In the genomic region with DNA sequence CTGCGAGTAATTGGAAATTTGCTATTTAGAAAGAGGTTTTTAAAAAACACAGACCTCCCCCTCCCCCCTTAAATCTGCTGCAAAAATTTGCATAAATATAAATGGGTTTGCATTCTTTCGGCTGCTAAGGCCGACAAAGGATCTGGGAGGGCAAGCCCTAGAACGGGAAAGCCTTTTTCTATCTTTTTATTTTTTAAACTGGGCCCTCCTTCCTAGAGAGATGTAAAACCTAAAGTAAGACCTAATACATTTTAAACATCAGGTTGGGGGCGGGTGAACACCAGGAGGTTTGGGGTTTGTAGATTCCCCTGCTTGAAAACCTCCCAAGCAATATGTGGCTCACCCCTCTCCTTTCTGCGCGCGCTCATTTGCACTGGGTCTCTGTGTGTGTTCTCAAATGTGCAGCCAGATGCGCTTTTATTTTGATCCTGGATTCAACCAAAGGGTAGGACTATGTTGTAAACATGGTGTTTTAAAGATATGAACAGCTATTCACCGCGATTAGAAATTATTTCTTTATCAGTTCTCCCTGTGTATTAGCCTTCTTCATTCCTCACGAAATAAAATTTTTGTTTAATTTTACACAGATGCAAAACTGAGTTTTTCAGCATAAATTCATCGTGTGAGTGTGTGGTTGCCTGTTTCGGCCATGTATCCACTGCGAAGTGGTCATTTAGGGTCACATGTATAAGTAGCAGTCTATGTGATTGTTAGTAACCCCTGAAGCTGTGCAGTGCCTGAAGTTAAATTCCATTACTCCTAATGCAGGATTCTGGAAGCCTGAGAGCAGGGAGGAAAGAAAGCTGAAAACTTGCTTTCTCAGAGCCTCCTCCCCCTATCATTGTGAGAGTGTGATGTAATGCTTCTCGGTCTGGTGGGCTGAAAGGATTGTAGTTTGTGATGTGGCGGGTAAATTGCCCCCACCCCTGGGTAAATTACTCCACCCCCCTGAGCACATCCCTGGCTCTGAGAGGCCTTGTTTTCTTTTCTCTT, we compare ENCODE assay signal across 8 cellular contexts. TPM values are rescaled to one million over a fixed set of nuclear protein-coding genes. Genes with fewer than 3 reads are reported as not detected.
A peak's percentile ranks its signal among the peaks of the same experiment; 100 is the strongest.
DNase-seq lines count a peak whose midpoint lies in the region; ATAC-seq, FAIRE-seq and TF ChIP-seq lines count a peak whose summit lies in the region.

No MANE protein-coding gene starts in this region.

- no peaks in the 10 kb centered on the region for H3K36me3 ChIP-seq in BJ (ENCODE audit: control insufficient read depth, insufficient read depth, low read length)
- H3K36me3 ChIP-seq in HCT116 (ENCODE audit: control insufficient read depth in 1 of 2, insufficient read depth in 2 of 2, low read length in 2 of 2): no peaks in the 10 kb centered on the region
- no peaks in the 10 kb centered on the region for H3K36me3 ChIP-seq in GM12878 (ENCODE audit: control insufficient read depth in 2 of 2, insufficient read depth in 2 of 2, low read length in 1 of 2)
- H3K36me3 ChIP-seq in sigmoid colon: no peaks in the 10 kb centered on the region

- H2AFZ ChIP-seq in HCT116 (ENCODE audit: low read depth, low read length, poor library complexity, severe bottlenecking): no peak overlapping the region
- no peak overlapping the region; the same call in none of the 2 replicates for H2AFZ ChIP-seq in GM12878 (ENCODE audit: control insufficient read depth, low read depth, low read length)

- H4K20me1 ChIP-seq in HCT116 (ENCODE audit: insufficient read depth): no peaks in the 10 kb centered on the region
- H4K20me1 ChIP-seq in GM12878 (ENCODE audit: control insufficient read depth, insufficient read depth): no peaks in the 10 kb centered on the region

- H3K27me3 ChIP-seq in BJ (ENCODE audit: control insufficient read depth, insufficient read depth, low read length) (no peaks in the 10 kb centered on the region), HCT116 (ENCODE audit: insufficient read depth, low read length) (no peaks in the 10 kb centered on the region), GM12878 (replicated peaks in 1 of 2; ENCODE audit: control insufficient read depth in 2 of 2, insufficient read depth in 2 of 2, low read length in 1 of 2) (no peaks in the 10 kb centered on the region), sigmoid colon (no peaks in the 10 kb centered on the region)

- in situ Hi-C loops in GM12878 (cut with MboI): no loop called here

- H3K9ac ChIP-seq in HCT116 (ENCODE audit: low read length) (peak overlapping the region; percentile 87), GM12878 (ENCODE audit: control insufficient read depth, insufficient read depth, low read length) (peak overlapping the region; percentile 77)

- peaks cover 20 to 34% of the 10 kb centered on the region in 2 experiments for H3K4me1 ChIP-seq in HCT116 (ENCODE audit: control insufficient read depth in 1 of 2, insufficient read depth in 2 of 2, low read length in 2 of 2)
- H3K4me1 ChIP-seq in GM12878 (ENCODE audit: control insufficient read depth, insufficient read depth, low read length): peaks cover 9% of the 10 kb centered on the region
- peaks cover 0 to 73% (median 67%) of the 10 kb centered on the region in 4 donors for H3K4me1 ChIP-seq in sigmoid colon

- CTCF ChIA-PET in BJ (lab: Yijun Ruan, JAX): interaction anchor here (1.2 kb wide), 1 partner anchor 649 kb away, joined by 3 read pairs; no protein-coding TSS in a partner anchor
- CTCF ChIA-PET in HCT116 (lab: Charles Lee): no interaction called here
- CTCF ChIA-PET in GM12878 (lab: Yijun Ruan, JAX): interaction anchor here (0.9 to 3.8 kb wide), 7 partner anchors 9 to 168 kb away, joined by 3 to 26 read pairs (median 4); partner anchors contain the start of gene ADSL

- WGBS in GM12878 (ENCODE audit: insufficient coverage, insufficient replicate concordance, low lambda C conversion rate, missing lambda C conversion rate): under 1% methylated on average over 17 of the region's 17 CpGs
- 0 to 1% methylated on average over 17 of the region's 17 CpGs for WGBS in sigmoid colon, 2 donors

- H3K79me2 ChIP-seq in HCT116 (ENCODE audit: insufficient read depth, low read length) (peaks cover 58% of the 10 kb centered on the region), GM12878 (ENCODE audit: control insufficient read depth, insufficient read depth, low read length) (peaks cover 53% of the 10 kb centered on the region)

- SMC1A ChIA-PET in GM12878 (lab: Charles Lee; ENCODE audit: uncharacterized antibody, unreplicated experiment): interaction anchor here (1.0 to 5.4 kb wide), 17 partner anchors 9 to 355 kb away, joined by 3 to 43 read pairs (median 5); partner anchors contain the start of gene ADSL

- intact Hi-C loops in HCT116 (cut with micrococcal nuclease): no loop called here
- intact Hi-C loops in GM12878 (cut with micrococcal nuclease; ENCODE audit: unreplicated experiment): loop anchor here (2.0 kb wide), 1 partner anchor 134 kb away; no protein-coding TSS in a partner anchor
- intact Hi-C loops in sigmoid colon (cut with DNase I): loop anchor here (5.0 to 10.0 kb wide), 4 partner anchors 44 to 646 kb away; partner anchors contain the start of gene RPS19BP1

- no peak for TF ChIP-seq RAD21 in HCT116 (IDR thresholded peaks at IDR 0.05; ENCODE audit: low read depth)
- no peak for TF ChIP-seq RAD21 in GM12878 (IDR thresholded peaks at IDR 0.05; ENCODE audit: insufficient read depth, low read depth, low read length)

- DNase-seq in BJ (ENCODE audit: low read depth) (no peak), HCT116 (ENCODE audit: low read depth, low spot score) (no peak), RCC 7860 (ENCODE audit: low spot score) (peak; percentile 50), GM12878 (ENCODE audit: low read depth, low spot score) (no peak), sigmoid colon (no peak)

- no peaks in the 10 kb centered on the region for H3K9me2 ChIP-seq in HCT116 (ENCODE audit: insufficient read depth)

- FAIRE-seq in RCC 7860 (lab: Jason Lieb, UNC) (peak; percentile 55), GM12878 (lab: Jason Lieb, UNC) (peak; percentile 73)

- RAD21 ChIA-PET in HCT116 (lab: Charles Lee; ENCODE audit: low non-redundant PET in 1 of 2, low total read pairs in 2 of 2, uncharacterized antibody in 2 of 2, unreplicated experiment in 2 of 2) (no interaction called here), GM12878 (lab: Charles Lee; ENCODE audit: unreplicated experiment) (interaction anchor here (0.6 to 5.0 kb wide), 12 partner anchors 14 to 720 kb away, joined by 3 to 45 read pairs (median 4); partner anchors contain the start of gene ADSL)

- BruUV-seq in HCT116 (replicated peaks; lab: Mats Ljungman, UMichigan) (no TSS peak), GM12878 (replicated peaks; lab: Mats Ljungman, UMichigan) (no TSS peak)

- TF ChIP-seq CTCF in BJ (IDR thresholded peaks at IDR 0.05; ENCODE audit: insufficient read depth, low read depth, low read length): no peak
- no peak for TF ChIP-seq CTCF in HCT116 (IDR thresholded peaks at IDR 0.05 in 2 of 3, conservative IDR thresholded peaks at IDR 0.05 in 1 of 3; ENCODE audit: borderline replicate concordance in 1 of 3, insufficient read depth in 1 of 3, low read depth in 2 of 3, low read length in 2 of 3)
- TF ChIP-seq CTCF in GM12878 (IDR thresholded peaks at IDR 0.05 in 2 of 3, conservative IDR thresholded peaks at IDR 0.05 in 1 of 3; ENCODE audit: control insufficient read depth in 2 of 3, extremely low read depth in 1 of 3, insufficient read depth in 1 of 3, low read depth in 3 of 3, low read length in 3 of 3): no peak
- TF ChIP-seq CTCF in sigmoid colon (IDR thresholded peaks at IDR 0.05): no peak

- POLR2A ChIA-PET in BJ (lab: Charles Lee): interaction anchor here (0.5 kb wide), 1 partner anchor 50 kb away, joined by 6 read pairs; no protein-coding TSS in a partner anchor
- POLR2A ChIA-PET in HCT116 (lab: Charles Lee): no interaction called here
- POLR2A ChIA-PET in GM12878 (lab: Charles Lee): interaction anchor here (0.6 to 2.7 kb wide), 10 partner anchors 16 to 915 kb away, joined by 3 to 16 read pairs (median 4); partner anchors contain the start of gene ADSL

- TF ChIP-seq POLR2A in HCT116 (IDR thresholded peaks at IDR 0.05; ENCODE audit: borderline replicate concordance, extremely low read depth, insufficient read depth, insufficient read length): no peak
- peak; percentile 31; the same call in 1 of the 2 replicates for TF ChIP-seq POLR2A in GM12878 (IDR thresholded peaks at IDR 0.05; ENCODE audit: low read depth, low read length)
- no peak for TF ChIP-seq POLR2A in sigmoid colon (IDR thresholded peaks at IDR 0.05)

- H3K9me3 ChIP-seq in HCT116 (ENCODE audit: control insufficient read depth in 1 of 2, insufficient read depth in 1 of 2, low read depth in 1 of 2, low read length in 2 of 2): no peaks in the 10 kb centered on the region
- no peaks in the 10 kb centered on the region for H3K9me3 ChIP-seq in GM12878 (replicated peaks; ENCODE audit: control insufficient read depth, insufficient read depth, low read length)
- H3K9me3 ChIP-seq in iPS-18c (ENCODE audit: control insufficient read depth, insufficient read depth, low read length): no peaks in the 10 kb centered on the region
- no peaks in the 10 kb centered on the region for H3K9me3 ChIP-seq in sigmoid colon

- ATAC-seq in HCT116 (no peak), GM12878 (peak; percentile 59), GM21367 (IDR thresholded peaks at IDR 0.05; ENCODE audit: unreplicated experiment) (no peak), HG02970 (IDR thresholded peaks at IDR 0.05; ENCODE audit: low FRiP score, unreplicated experiment) (no peak)

- H3K4me3 ChIP-seq in BJ (ENCODE audit: low read depth, low read length) (peak overlapping the region; percentile 64), HCT116 (replicated peaks in 1 of 2; ENCODE audit: low read depth in 1 of 2, low read length in 2 of 2) (peak overlapping the region; percentile 60 to 80), GM12878 (peak overlapping the region; percentile 59), iPS-18c (ENCODE audit: insufficient read depth, low read depth, low read length) (peak overlapping the region; percentile 67), sigmoid colon (peak overlapping the region; percentile 52 to 71 (median 54))

- H3K4me2 ChIP-seq in HCT116 (ENCODE audit: low read length) (peak overlapping the region; percentile 92), GM12878 (ENCODE audit: control insufficient read depth, insufficient read depth) (peak overlapping the region; percentile 94)

- TF ChIP-seq EP300 in GM12878 (IDR thresholded peaks at IDR 0.05; ENCODE audit: borderline replicate concordance in 1 of 2, control insufficient read depth in 1 of 2, low read depth in 2 of 2, low read length in 2 of 2) (no peak), sigmoid colon (IDR thresholded peaks at IDR 0.05) (no peak)

- H3K27ac ChIP-seq in HCT116 (ENCODE audit: low read depth, low read length) (peak overlapping the region; percentile 59; the same call in 1 of the 2 replicates), GM12878 (ENCODE audit: control insufficient read depth, insufficient read depth) (peak overlapping the region; percentile 76), sigmoid colon (peak overlapping the region; percentile 80 to 90 (median 81))

RNA-seq across cellular contexts. Expression of gene TNRC6B, which starts 1.0 kb away (rescaled TPM):
- polyA plus RNA-seq in BJ (2011; rRNA removed) (6.6 and 8.0 TPM in 2 replicates), GM12878 (2011; rRNA removed) (10.0 and 12.3 TPM in 2 replicates), GM12878 (2014; fragmentation: Illumina TruSeq; extraction: Trizol) (7.6 and 10.6 TPM in 2 replicates), GM12878 (2014; fragmentation: Nextera tagmentation; extraction: Ambion mirVana) (10 to 100 TPM in 1 of 2 experiments, 1 to 10 TPM in 1; 3.6 to 25.3 TPM), GM12878 (2014; rRNA removed) (7.9 and 8.4 TPM in 2 replicates), GM12878 (2016; fragmentation: Nextera tagmentation; extraction: Ambion mirVana) (10 to 100 TPM; 24.4 to 32.8 TPM), sigmoid colon (10 to 100 TPM in 1 of 3 donors, 1 to 10 TPM in 1, under 1 TPM in 1; 0.60 to 23.0 (median 9.2) TPM)
- 33.1 and 34.6 TPM in 2 replicates for polyA minus RNA-seq in BJ (2011; rRNA and poly(A)+ RNA removed)
- total RNA-seq in HCT116 (2021; ENCODE audit: unreplicated experiment) (29.8 TPM), GM12878 (2014; rRNA removed) (15.5 and 15.9 TPM in 2 replicates), GM12878 (2014; rRNA removed; fragmentation: Illumina TruSeq; extraction: Trizol) (16.9 and 19.3 TPM in 2 replicates), GM12878 (2021) (29.6 and 31.5 TPM in 2 replicates), sigmoid colon (10 to 100 TPM; 26.5 to 51.8 (median 28.1) TPM)
- polyA plus RNA-seq in HCT116 (2012): 5.3 and 6.1 TPM in 2 replicates
- total RNA-seq in GM12878 (2013; cell fraction: nucleolus; rRNA removed): 182 and 212 TPM in 2 replicates
- 4.7 TPM for polyA plus RNA-seq in GM12878 (2011; ENCODE audit: low read depth)
- 10.3 and 12.0 TPM in 2 replicates for polyA plus RNA-seq in GM12878 (2011; cell fraction: cytosol; rRNA removed)
- 15.6 and 16.3 TPM in 2 replicates for polyA plus RNA-seq in GM12878 (2011; cell fraction: nucleus; rRNA removed)
- polyA plus RNA-seq in GM12878 (2012): 11.0 and 12.2 TPM in 2 replicates
- polyA minus RNA-seq in GM12878 (2011; rRNA and poly(A)+ RNA removed): 39.5 and 39.6 TPM in 2 replicates
- 10.4 and 13.5 TPM in 2 replicates for polyA minus RNA-seq in GM12878 (2011; cell fraction: cytosol; rRNA and poly(A)+ RNA removed)
- 31.7 and 54.8 TPM in 2 replicates for polyA minus RNA-seq in GM12878 (2011; cell fraction: nucleus; rRNA and poly(A)+ RNA removed)
